1 cellular context compared by ENCODE assay signal in the genomic region with DNA sequence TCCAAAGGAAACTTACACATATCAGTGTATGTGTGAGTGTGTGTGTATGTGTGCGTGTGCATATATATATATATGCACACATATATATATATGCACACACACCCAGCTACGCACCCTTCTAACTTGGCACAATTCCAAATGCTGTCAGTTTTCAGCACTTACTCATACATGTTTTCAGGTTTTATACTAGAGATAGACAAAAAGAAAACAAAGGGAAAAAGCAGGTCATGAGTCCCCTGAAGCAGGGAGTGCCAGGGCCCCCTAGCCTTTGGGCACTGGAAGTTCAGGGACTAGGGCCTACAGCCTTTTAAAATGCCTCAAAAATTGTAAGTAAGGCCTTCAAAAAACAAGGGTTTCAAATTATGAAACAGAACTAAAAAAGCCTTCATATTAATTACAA.
TF ChIP-seq lines count a peak whose summit lies in the region.

No MANE protein-coding gene starts in this region.

TF ChIP-seq in GM23338, 12 proteins besides CTCF, POLR2A, EP300 and RAD21 (continued from another document):
- TF ChIP-seq, protein P1, sequence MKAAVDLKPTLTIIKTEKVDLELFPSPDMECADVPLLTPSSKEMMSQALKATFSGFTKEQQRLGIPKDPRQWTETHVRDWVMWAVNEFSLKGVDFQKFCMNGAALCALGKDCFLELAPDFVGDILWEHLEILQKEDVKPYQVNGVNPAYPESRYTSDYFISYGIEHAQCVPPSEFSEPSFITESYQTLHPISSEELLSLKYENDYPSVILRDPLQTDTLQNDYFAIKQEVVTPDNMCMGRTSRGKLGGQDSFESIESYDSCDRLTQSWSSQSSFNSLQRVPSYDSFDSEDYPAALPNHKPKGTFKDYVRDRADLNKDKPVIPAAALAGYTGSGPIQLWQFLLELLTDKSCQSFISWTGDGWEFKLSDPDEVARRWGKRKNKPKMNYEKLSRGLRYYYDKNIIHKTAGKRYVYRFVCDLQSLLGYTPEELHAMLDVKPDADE (IDR thresholded peaks at IDR 0.05): no peak
- TF ChIP-seq EZH2phosphoT487 (IDR thresholded peaks at IDR 0.05; ENCODE audit: unreplicated experiment) (no peak), EZH2 (IDR thresholded peaks at IDR 0.05; ENCODE audit: low read depth, unreplicated experiment) (no peak), ZNF462 (CRISPR knock-in tag; IDR thresholded peaks at IDR 0.05) (no peak), POLR2AphosphoS5 (IDR thresholded peaks at IDR 0.05; ENCODE audit: low read depth) (no peak), ZNF331 (CRISPR knock-in tag; IDR thresholded peaks at IDR 0.05; ENCODE audit: low read depth) (no peak), JUNB (IDR thresholded peaks at IDR 0.05; ENCODE audit: unreplicated experiment) (no peak), STAT1 (IDR thresholded peaks at IDR 0.05; ENCODE audit: unreplicated experiment) (no peak), ZNF114 (CRISPR knock-in tag; IDR thresholded peaks at IDR 0.05) (no peak), NANOG (IDR thresholded peaks at IDR 0.05; ENCODE audit: borderline replicate concordance) (no peak)
TF ChIP-seq in GM23338: peak in this region for 0.
